Comparison of ENCODE assay signal across 34 cellular contexts in genomic region chr2:34110392-34110791, GRCh38.
"Had no signal": no experiment of that assay in that cellular context is flagged by ENCODE, and none has a peak within 500 bp of the region (broad histone marks: within the 10 kb centered on the region; RNA-seq: fewer than 3 reads in every experiment).

No MANE protein-coding gene starts in this region.

- H3K36me3 ChIP-seq: MG63 had no signal

- H3K27me3 ChIP-seq: MG63 had no signal

- H3K4me3 ChIP-seq: MG63 had no signal

- DNase-seq: Karpas-422, Kasumi-1, MG63, MM.1S, MV-4-11, NCI-H1048, NCI-H1092, NCI-H1092 treated with DMSO at 0.1 percent for 48 hours, NCI-H1105, NCI-H1105 treated with DMSO at 0.1 percent for 48 hours, NCI-H1417, NCI-H1417 treated with DMSO at 0.1 percent for 48 hours, NCI-H1436, NCI-H1436 treated with DMSO at 0.1 percent for 48 hours, NCI-H146, NCI-H1694, NCI-H1694 treated with DMSO at 0.1 percent for 48 hours, NCI-H187, NCI-H187 treated with DMSO at 0.1 percent for 48 hours, NCI-H1930, NCI-H2029, NCI-H2029 treated with DMSO at 0.1 percent for 48 hours, NCI-H2081, NCI-H2081 treated with DMSO at 0.1 percent for 48 hours, NCI-H2107, NCI-H2171, NCI-H2171 treated with DMSO at 0.1 percent for 48 hours, NCI-H2227 treated with DMSO at 0.1 percent for 48 hours, NCI-H226, NCI-H345, NCI-H446, NCI-H446 treated with DMSO at 0.1 percent for 48 hours, NCI-H510A, NCI-H510A treated with DMSO at 0.1 percent for 48 hours had no signal
